In genomic region chr10:92590623-92591549, GRCh38 we compare ENCODE assay signal across 8 cellular contexts. TPM values are rescaled to one million over a fixed set of nuclear protein-coding genes. Genes with fewer than 3 reads are reported as not detected.
DNase-seq lines count a peak whose midpoint lies in the region; ATAC-seq and TF ChIP-seq lines count a peak whose summit lies in the region.

No MANE protein-coding gene starts in this region.

- peak overlapping the region; percentile 88 for H3K4me2 ChIP-seq in HCT116 (ENCODE audit: low read length)
- peak overlapping the region; percentile 77 for H3K4me2 ChIP-seq in osteoblast (ENCODE audit: insufficient read depth, low read length)

- H3K4me3 ChIP-seq in HCT116 (replicated peaks in 1 of 2; ENCODE audit: low read depth in 1 of 2, low read length in 2 of 2) (peak overlapping the region; percentile 84 to 92), gastroesophageal sphincter (peak overlapping the region; percentile 64 to 71), osteoblast (ENCODE audit: insufficient read depth, low read length) (peak overlapping the region; percentile 82)

- peak overlapping the region; percentile 100 for H3K27ac Mint-ChIP-seq in activated naive CD4-positive, alpha-beta T cell treated with anti-CD3 and anti-CD28 coated beads, Interleukin-2, amount 10 ng/mL, durations not matched to agents 7 days and 5 days
- H3K27ac Mint-ChIP-seq in activated T-cell treated with anti-CD3 and anti-CD28 coated beads, Interleukin-2, amount 50 U/mL, for 24 hours: peak overlapping the region; percentile 97

- DNase-seq in activated naive CD4-positive, alpha-beta T cell treated with anti-CD3 and anti-CD28 coated beads, Interleukin-2, amount 10 ng/mL, durations not matched to agents 7 days and 5 days: peak; percentile 38
- no peak for DNase-seq in activated naive CD4-positive, alpha-beta T cell (lab: John Stamatoyannopoulos, UW)
- DNase-seq in HCT116 (ENCODE audit: low read depth, low spot score): peak; percentile 75
- peak; percentile 14 for DNase-seq in NCI-H146 treated with DMSO at 0.1 percent for 48 hours (lab: John Stamatoyannopoulos, UW; ENCODE audit: unreplicated experiment)
- no peak for DNase-seq in activated T-cell treated with anti-CD3 and anti-CD28 coated beads, Interleukin-2, amount 50 U/mL, for 24 hours
- DNase-seq in osteoblast (ENCODE audit: insufficient read length, low spot score, missing footprints): peak; percentile 59

- H3K27me3 Mint-ChIP-seq in activated naive CD4-positive, alpha-beta T cell treated with anti-CD3 and anti-CD28 coated beads, Interleukin-2, amount 10 ng/mL, durations not matched to agents 7 days and 5 days: no peaks in the 10 kb centered on the region
- no peaks in the 10 kb centered on the region for H3K27me3 Mint-ChIP-seq in activated T-cell treated with anti-CD3 and anti-CD28 coated beads, Interleukin-2, amount 50 U/mL, for 24 hours

- peaks cover 38% of the 10 kb centered on the region for H3K4me1 Mint-ChIP-seq in activated naive CD4-positive, alpha-beta T cell treated with anti-CD3 and anti-CD28 coated beads, Interleukin-2, amount 10 ng/mL, durations not matched to agents 7 days and 5 days
- H3K4me1 Mint-ChIP-seq in activated T-cell treated with anti-CD3 and anti-CD28 coated beads, Interleukin-2, amount 50 U/mL, for 24 hours (ENCODE audit: low read depth): peaks cover 32% of the 10 kb centered on the region

- H3K36me3 ChIP-seq in HCT116 (ENCODE audit: control insufficient read depth in 1 of 2, insufficient read depth in 2 of 2, low read length in 2 of 2) (no peaks in the 10 kb centered on the region), gastroesophageal sphincter (no peaks in the 10 kb centered on the region), osteoblast (ENCODE audit: insufficient read depth, low read length) (no peaks in the 10 kb centered on the region)

- intact Hi-C loops in HCT116 (cut with micrococcal nuclease): loop anchor here (2.0 to 10.0 kb wide), 4 partner anchors 16 to 290 kb away; partner anchors contain the start of genes EXOC6 and IDE

- H3K9ac ChIP-seq in HCT116 (ENCODE audit: low read length): peak overlapping the region; percentile 94

- BruUV-seq in HCT116 (replicated peaks; lab: Mats Ljungman, UMichigan): TSS peak; percentile 88

- no peaks in the 10 kb centered on the region for H3K9me3 Mint-ChIP-seq in activated naive CD4-positive, alpha-beta T cell treated with anti-CD3 and anti-CD28 coated beads, Interleukin-2, amount 10 ng/mL, durations not matched to agents 7 days and 5 days
- H3K9me3 Mint-ChIP-seq in activated T-cell treated with anti-CD3 and anti-CD28 coated beads, Interleukin-2, amount 50 U/mL, for 24 hours: no peaks in the 10 kb centered on the region

- WGBS in gastroesophageal sphincter (ENCODE audit: low coverage in 1 of 2), 2 donors: 34 to 46% methylated on average over 14 to 19 of the region's 19 CpGs

- peak; percentile 50 to 62 (median 50); a peak in 5 of 6 replicates for TF ChIP-seq CTCF in HCT116 (IDR thresholded peaks at IDR 0.05 in 2 of 3, conservative IDR thresholded peaks at IDR 0.05 in 1 of 3; ENCODE audit: borderline replicate concordance in 1 of 3, insufficient read depth in 1 of 3, low read depth in 2 of 3, low read length in 2 of 3)
- peak in 3 of 4 experiments; percentile 10 to 27 (median 22) for TF ChIP-seq CTCF in gastroesophageal sphincter (IDR thresholded peaks at IDR 0.05)
- TF ChIP-seq CTCF in osteoblast (IDR thresholded peaks at IDR 0.05; ENCODE audit: extremely low read depth, low read depth, low read length): peak; percentile 49

- peaks cover 6 to 19% of the 10 kb centered on the region in 2 experiments; a peak in 3 of 4 replicates for H3K4me1 ChIP-seq in HCT116 (ENCODE audit: control insufficient read depth in 1 of 2, insufficient read depth in 2 of 2, low read length in 2 of 2)
- peaks cover 0 to 31% (median 0%) of the 10 kb centered on the region in 3 donors for H3K4me1 ChIP-seq in gastroesophageal sphincter
- H3K4me1 ChIP-seq in osteoblast (ENCODE audit: insufficient read depth, low read length): peaks cover 19% of the 10 kb centered on the region

- H3K9me2 ChIP-seq in HCT116 (ENCODE audit: insufficient read depth): no peaks in the 10 kb centered on the region

- peaks cover 8% of the 10 kb centered on the region for H3K36me3 Mint-ChIP-seq in activated naive CD4-positive, alpha-beta T cell treated with anti-CD3 and anti-CD28 coated beads, Interleukin-2, amount 10 ng/mL, durations not matched to agents 7 days and 5 days
- peaks cover 21% of the 10 kb centered on the region for H3K36me3 Mint-ChIP-seq in activated T-cell treated with anti-CD3 and anti-CD28 coated beads, Interleukin-2, amount 50 U/mL, for 24 hours (ENCODE audit: low read depth)

- no peaks in the 10 kb centered on the region for H3K27me3 ChIP-seq in HCT116 (ENCODE audit: insufficient read depth, low read length)
- no peaks in the 10 kb centered on the region for H3K27me3 ChIP-seq in gastroesophageal sphincter
- no peaks in the 10 kb centered on the region for H3K27me3 ChIP-seq in osteoblast (ENCODE audit: insufficient read depth, low read length)

- RAD21 ChIA-PET in HCT116 (lab: Charles Lee; ENCODE audit: low non-redundant PET in 1 of 2, low total read pairs in 2 of 2, uncharacterized antibody in 2 of 2, unreplicated experiment in 2 of 2): interaction anchor here in 1 of 2 experiments (1.3 kb wide), 1 partner anchor 17 kb away, joined by 3 read pairs; the partner anchor contains the start of gene IDE

- H3K9me3 ChIP-seq in HCT116 (ENCODE audit: control insufficient read depth in 1 of 2, insufficient read depth in 1 of 2, low read depth in 1 of 2, low read length in 2 of 2) (no peaks in the 10 kb centered on the region), gastroesophageal sphincter (no peaks in the 10 kb centered on the region), osteoblast (ENCODE audit: low read depth, low read length) (no peaks in the 10 kb centered on the region)

- H3K4me3 Mint-ChIP-seq in activated naive CD4-positive, alpha-beta T cell treated with anti-CD3 and anti-CD28 coated beads, Interleukin-2, amount 10 ng/mL, durations not matched to agents 7 days and 5 days: peak overlapping the region; percentile 96
- peak overlapping the region; percentile 93 for H3K4me3 Mint-ChIP-seq in activated T-cell treated with anti-CD3 and anti-CD28 coated beads, Interleukin-2, amount 50 U/mL, for 24 hours

- TF ChIP-seq EP300 in gastroesophageal sphincter (IDR thresholded peaks at IDR 0.05): no peak

- H3K27ac ChIP-seq in HCT116 (ENCODE audit: low read depth, low read length) (peak overlapping the region; percentile 86), gastroesophageal sphincter (peak overlapping the region; percentile 88 to 98 (median 94)), osteoblast (ENCODE audit: low read depth, low read length) (peak overlapping the region; percentile 87)

- TF ChIP-seq RAD21 in HCT116 (IDR thresholded peaks at IDR 0.05; ENCODE audit: low read depth): peak; percentile 55

- H3K79me2 ChIP-seq in HCT116 (ENCODE audit: insufficient read depth, low read length): peaks cover 29% of the 10 kb centered on the region
- H3K79me2 ChIP-seq in osteoblast (ENCODE audit: insufficient read depth, low read length): peaks cover 30% of the 10 kb centered on the region

- ATAC-seq in HCT116 (peak; percentile 59), gastroesophageal sphincter (no peak), HG03097 (IDR thresholded peaks at IDR 0.05; ENCODE audit: low FRiP score, unreplicated experiment) (no peak)

- POLR2A ChIA-PET in HCT116 (lab: Charles Lee): interaction anchor here (0.6 to 2.8 kb wide), 10 partner anchors 8 to 277 kb away, joined by 3 to 29 read pairs (median 5); partner anchors contain the start of gene IDE

- CTCF ChIA-PET in activated naive CD4-positive, alpha-beta T cell treated with anti-CD3 and anti-CD28 coated beads, Interleukin-2, amount 10 ng/mL, durations not matched to agents 7 days and 5 days (lab: Charles Lee): interaction anchor here (0.7 to 3.5 kb wide), 3 partner anchors 17 to 300 kb away, joined by 3 to 20 read pairs (median 4); partner anchors contain the start of genes CPEB3, IDE and MARCHF5
- CTCF ChIA-PET in HCT116 (lab: Charles Lee): interaction anchor here (0.9 to 2.5 kb wide), 4 partner anchors 16 to 290 kb away, joined by 3 to 20 read pairs (median 4); partner anchors contain the start of gene IDE

- TF ChIP-seq POLR2A in HCT116 (IDR thresholded peaks at IDR 0.05; ENCODE audit: borderline replicate concordance, extremely low read depth, insufficient read depth, insufficient read length) (no peak), gastroesophageal sphincter (IDR thresholded peaks at IDR 0.05) (no peak)

- no peak overlapping the region for H2AFZ ChIP-seq in HCT116 (ENCODE audit: low read depth, low read length, poor library complexity, severe bottlenecking)
- peak overlapping the region; percentile 84 for H2AFZ ChIP-seq in osteoblast (ENCODE audit: low read length)

- H4K20me1 ChIP-seq in HCT116 (ENCODE audit: insufficient read depth) (no peaks in the 10 kb centered on the region), osteoblast (ENCODE audit: insufficient read depth, low read length) (no peaks in the 10 kb centered on the region)

TF ChIP-seq in HCT116, 20 proteins besides CTCF, POLR2A, EP300 and RAD21:
- TF ChIP-seq FOSL1 (IDR thresholded peaks at IDR 0.05; ENCODE audit: low read depth) (no peak), YY1 (IDR thresholded peaks at IDR 0.05; ENCODE audit: extremely low read depth, insufficient replicate concordance, low read depth, low read length) (no peak), CBX3 (IDR thresholded peaks at IDR 0.05; ENCODE audit: low read depth) (0 out of 2 replicates have a peak, but pooled peaks have one; percentile 31)

RNA-seq across cellular contexts. Expression of gene KIF11, which starts 2.0 kb away (rescaled TPM):
- total RNA-seq in HCT116 (2021; ENCODE audit: unreplicated experiment) (33.8 TPM), gastroesophageal sphincter (1 to 10 TPM in 1 of 4 donors, under 1 TPM in 3; 0.27 to 1.6 (median 0.44) TPM), osteoblast (4.0 and 5.3 TPM in 2 replicates)
- polyA plus RNA-seq in HCT116 (2012): 9.3 and 13.0 TPM in 2 replicates

RNA-seq across cellular contexts. Expression of gene IDE, which starts 17.0 kb away (rescaled TPM):
- 55.8 TPM for total RNA-seq in HCT116 (2021; ENCODE audit: unreplicated experiment)
- 15.6 and 16.4 TPM in 2 replicates for polyA plus RNA-seq in HCT116 (2012)
- total RNA-seq in gastroesophageal sphincter: 10 to 100 TPM; 27.7 to 47.3 (median 41.2) TPM
- total RNA-seq in osteoblast: 36.9 and 42.4 TPM in 2 replicates

Comparison
In these comparisons a context has a peak if more than half of its experiments do, and no peak if none do; other contexts are left out.
1. DNase-seq: peak in activated naive CD4-positive, alpha-beta T cell treated with anti-CD3 and anti-CD28 coated beads, Interleukin-2, amount 10 ng/mL, durations not matched to agents 7 days and 5 days (single experiment), HCT116 (single experiment), NCI-H146 treated with DMSO at 0.1 percent for 48 hours (single experiment) and osteoblast (single experiment); none in activated naive CD4-positive, alpha-beta T cell (0 of 4) and activated T-cell treated with anti-CD3 and anti-CD28 coated beads, Interleukin-2, amount 50 U/mL, for 24 hours (single experiment).
2. Peak in every context shown above with its lines, with median percentiles within 50 percentile points of each other: H3K27ac ChIP-seq, H3K4me3 ChIP-seq and CTCF ChIP-seq.